In genomic region chr6:29984992-29985391, GRCh38 we compare ENCODE assay signal across 22 cellular contexts. TPM values are rescaled to one million over a fixed set of nuclear protein-coding genes. Genes with fewer than 3 reads are reported as not detected.
A peak's percentile ranks its signal among the peaks of the same experiment; 100 is the strongest.
DNase-seq lines count a peak whose midpoint lies in the region; ATAC-seq, FAIRE-seq and TF ChIP-seq lines count a peak whose summit lies in the region.
"Had no signal": no experiment of that assay in that cellular context is flagged by ENCODE, and none has a peak within 500 bp of the region (broad histone marks: within the 10 kb centered on the region; RNA-seq: fewer than 3 reads in every experiment).

No MANE protein-coding gene starts in this region.

- no peak for TF ChIP-seq CTCF in K562 (IDR thresholded peaks at IDR 0.05 in 2 of 3, conservative IDR thresholded peaks at IDR 0.05 in 1 of 3; ENCODE audit: insufficient read depth in 2 of 3, low read depth in 1 of 3, low read length in 3 of 3)
- no peak for TF ChIP-seq CTCF in osteocyte (IDR thresholded peaks at IDR 0.05)
- TF ChIP-seq CTCF in GM13977 (IDR thresholded peaks at IDR 0.05; ENCODE audit: extremely low read depth, insufficient read depth, missing control alignments), result no peak

- H3K9me3 Mint-ChIP-seq in osteocyte (ENCODE audit: unreplicated experiment), result no peaks in the 10 kb centered on the region
- H3K9me3 Mint-ChIP-seq: CD4-positive, alpha-beta T cell; CD8-positive, alpha-beta T cell had no signal

- no TSS peak for BruUV-seq in K562 (replicated peaks; lab: Mats Ljungman, UMichigan)

- no peak for ATAC-seq in K562
- ATAC-seq: CD8-positive, alpha-beta T cell had no signal

- H3K27ac ChIP-seq in BLaER1, result 0 out of 2 replicates have a peak overlapping the region, but pooled peaks have one; percentile 56
- no peak overlapping the region for H3K27ac ChIP-seq in K562 (ENCODE audit: extremely low read depth, low read depth, low read length)
- H3K27ac ChIP-seq: C4-2B had no signal

- no peaks in the 10 kb centered on the region for H4K20me1 ChIP-seq in BLaER1
- H4K20me1 ChIP-seq in K562 (replicated peaks; ENCODE audit: control insufficient read depth, insufficient read depth, low read length), result no peaks in the 10 kb centered on the region
- H4K20me1 ChIP-seq: BLaER1 treated with 17β-estradiol and CSF1 and Interleukin-3, amounts not matched to agents 10 nM and 100 nM had no signal

- H3K4me2 ChIP-seq in BLaER1 (no peak overlapping the region), K562 (ENCODE audit: insufficient read depth, low read length) (no peak overlapping the region)

- H3K36me3 Mint-ChIP-seq in osteocyte (ENCODE audit: unreplicated experiment), result no peaks in the 10 kb centered on the region
- H3K36me3 Mint-ChIP-seq: CD8-positive, alpha-beta T cell had no signal

- H3K9ac ChIP-seq in BLaER1 (no peak overlapping the region), K562 (ENCODE audit: insufficient read depth in 1 of 2, low read depth in 2 of 2, low read length in 2 of 2) (no peak overlapping the region)
- H3K9ac ChIP-seq: BLaER1 treated with 17β-estradiol and CSF1 and Interleukin-3, amounts not matched to agents 10 nM and 100 nM had no signal

- CTCF ChIA-PET in K562 (lab: Yijun Ruan, JAX; ENCODE audit: low intra/inter-chr PET ratio), result no interaction called here

- DNase-seq in K562 (ENCODE audit: extremely low read depth in 1 of 4, low spot score in 3 of 4), result no peak
- DNase-seq in osteocyte (ENCODE audit: extremely low spot score, unreplicated experiment), result peak; percentile 64
- no peak for DNase-seq in GM13977 (ENCODE audit: low spot score)
- no peak for DNase-seq in HuH-7 (ENCODE audit: low spot score)
- DNase-seq in NCI-H510A (lab: John Stamatoyannopoulos, UW), result no peak
- DNase-seq: 8988T; ACHN; BE2C; Caco-2; Calu3; CD4-positive, alpha-beta T cell; CD8-positive, alpha-beta T cell; DMS79 treated with DMSO at 0.1 percent for 48 hours; GF-D8 had no signal

- H3K4me3 ChIP-seq in BLaER1, result no peak overlapping the region
- no peak overlapping the region for H3K4me3 ChIP-seq in K562
- H3K4me3 ChIP-seq: BLaER1 treated with 17β-estradiol and CSF1 and Interleukin-3, amounts not matched to agents 10 nM and 100 nM had no signal

- FAIRE-seq in K562 (lab: Jason Lieb, UNC), result no peak
- FAIRE-seq: A204.1, D721Med, G401.6, GM12891, GM18507 had no signal

- no peaks in the 10 kb centered on the region for H3K27me3 ChIP-seq in BLaER1
- no peaks in the 10 kb centered on the region for H3K27me3 ChIP-seq in K562 (ENCODE audit: control insufficient read depth in 2 of 2, insufficient read depth in 2 of 2, low read length in 2 of 2)
- H3K27me3 ChIP-seq: BE2C; BLaER1 treated with 17β-estradiol and CSF1 and Interleukin-3, amounts not matched to agents 10 nM and 100 nM had no signal

- peaks cover 29% of the 10 kb centered on the region for H3K27me3 Mint-ChIP-seq in osteocyte (ENCODE audit: unreplicated experiment)
- H3K27me3 Mint-ChIP-seq: CD4-positive, alpha-beta T cell had no signal

- TF ChIP-seq POLR2A in K562 (conservative IDR thresholded peaks at IDR 0.05), result no peak

- POLR2A ChIA-PET in K562 (lab: Yijun Ruan, JAX), result interaction anchor here (0.7 to 0.9 kb wide), 2 partner anchors 10 to 15 kb away, joined by 3 read pairs; no protein-coding TSS in a partner anchor

- no peak overlapping the region for H2AFZ ChIP-seq in K562 (ENCODE audit: low read depth, low read length)

- no peaks in the 10 kb centered on the region for H3K9me1 ChIP-seq in K562 (ENCODE audit: control insufficient read depth, insufficient read depth, low read length)

- H3K4me3 Mint-ChIP-seq in osteocyte (ENCODE audit: unreplicated experiment), result no peak overlapping the region
- H3K4me3 Mint-ChIP-seq: CD4-positive, alpha-beta T cell; CD8-positive, alpha-beta T cell had no signal

- no peaks in the 10 kb centered on the region for H3K79me2 ChIP-seq in K562 (ENCODE audit: control insufficient read depth, insufficient read depth, low read length)

- H3K9me3 ChIP-seq in BLaER1 (0 out of 2 replicates have a peak, but pooled peaks cover 3% of the 10 kb centered on the region), K562 (replicated peaks; ENCODE audit: control insufficient read depth, insufficient read depth, low read depth, low read length) (no peaks in the 10 kb centered on the region)
- H3K9me3 ChIP-seq: BE2C; BLaER1 treated with 17β-estradiol and CSF1 and Interleukin-3, amounts not matched to agents 10 nM and 100 nM; Caco-2 had no signal

- WGBS in K562 (ENCODE audit: insufficient coverage, low coverage, missing lambda C conversion rate), result 59% methylated on average over 2 of the region's 2 CpGs

- intact Hi-C loops in K562 (cut with micrococcal nuclease), result no loop called here

- H3K36me3 ChIP-seq in BLaER1 (no peaks in the 10 kb centered on the region), K562 (ENCODE audit: control insufficient read depth, insufficient read depth, low read length) (no peaks in the 10 kb centered on the region)
- H3K36me3 ChIP-seq: BE2C; BLaER1 treated with 17β-estradiol and CSF1 and Interleukin-3, amounts not matched to agents 10 nM and 100 nM had no signal

- H3K27ac Mint-ChIP-seq in osteocyte (ENCODE audit: unreplicated experiment), result no peak overlapping the region
- H3K27ac Mint-ChIP-seq: CD4-positive, alpha-beta T cell; CD8-positive, alpha-beta T cell had no signal

- H3K4me1 Mint-ChIP-seq in osteocyte (ENCODE audit: unreplicated experiment), result peaks cover 3% of the 10 kb centered on the region

- TF ChIP-seq EP300 in K562 (IDR thresholded peaks at IDR 0.05; ENCODE audit: low read length), result no peak

- in situ Hi-C loops in K562 (cut with MboI) (no loop called here), GM13977 (cut with MboI; ENCODE audit: low pct_unique_long_range_greater_than_20kb, low sequenced_read_pairs, unreplicated experiment) (no loop called here)

- H3K4me1 ChIP-seq in BLaER1, result peaks cover 19% of the 10 kb centered on the region
- H3K4me1 ChIP-seq in K562 (replicated peaks in 1 of 2; ENCODE audit: control insufficient read depth in 2 of 2, insufficient read depth in 2 of 2, low read length in 2 of 2), result no peaks in the 10 kb centered on the region
- H3K4me1 ChIP-seq: BE2C, Caco-2 had no signal

- TF ChIP-seq RAD21 in K562 (CRISPR knock-in tag; conservative IDR thresholded peaks at IDR 0.05 in 1 of 2, IDR thresholded peaks at IDR 0.05 in 1 of 2), result no peak

TF ChIP-seq in K562, 482 proteins besides CTCF, POLR2A, EP300 and RAD21 (continues in another document):
- no peak for TF ChIP-seq MAX (CRISPR knock-in tag; IDR thresholded peaks at IDR 0.05)
- peak; percentile 31 for TF ChIP-seq PRDM10 (IDR thresholded peaks at IDR 0.05; ENCODE audit: partially characterized antibody)

RNA-seq across cellular contexts. Expression of gene HLA-A, which starts 42.7 kb away (rescaled TPM):
- total RNA-seq in K562 (2011; cell fraction: chromatin; rRNA removed; ENCODE audit: low replicate concordance), result not detected in 2 replicates
- total RNA-seq in K562 (2011; cell fraction: nucleolus; rRNA removed), result not detected in 2 replicates
- total RNA-seq in K562 (2011; cell fraction: nucleoplasm; rRNA removed), result not detected in 2 replicates
- total RNA-seq in K562 (2014; rRNA removed) (not detected in 2 replicates), K562 (2014; rRNA removed; fragmentation: Illumina TruSeq; extraction: Trizol) (not detected in 2 replicates), K562 (2015; rRNA removed; fragmentation: Illumina TruSeq; extraction: Trizol) (not detected in 2 replicates), K562 (2021) (3.3 and 4.5 TPM in 2 replicates), osteocyte (293 and 316 TPM in 2 replicates)
- polyA plus RNA-seq in K562 (2011; rRNA removed) (not detected in 2 replicates), K562 (2014; fragmentation: Illumina TruSeq; extraction: Trizol) (not detected in 2 replicates), K562 (2014; fragmentation: Nextera tagmentation; extraction: Ambion mirVana) (not detected), K562 (2014; rRNA removed) (0.09 and 0.46 TPM in 2 replicates)
- 0.04 and 0.09 TPM in 2 replicates for polyA plus RNA-seq in K562 (2011; cell fraction: cytosol; rRNA removed)
- not detected in 2 replicates for polyA plus RNA-seq in K562 (2011; cell fraction: nucleus; rRNA removed)
- polyA plus RNA-seq in K562 (2012), result 0.04 and 0.15 TPM in 2 replicates
- polyA minus RNA-seq in K562 (2011; rRNA and poly(A)+ RNA removed), result 0.27 TPM in 1 of 2 replicates, not detected in the other
- 3.5 and 8.9 TPM in 2 replicates for polyA minus RNA-seq in K562 (2011; cell fraction: cytosol; rRNA and poly(A)+ RNA removed)
- 0.78 and 1.1 TPM in 2 replicates for polyA minus RNA-seq in K562 (2011; cell fraction: nucleus; rRNA and poly(A)+ RNA removed)

Comparison
In these comparisons a context has a peak if more than half of its experiments do, and no peak if none do; other contexts are left out.
1. RNA of gene HLA-A, which starts 42.7 kb away (total RNA-seq): 293 to 316 TPM in osteocyte; 3.3 to 4.5 TPM in K562; every median in the first group is over 10 times any median in the second.